8 cellular contexts compared by ENCODE assay signal in the genomic region with DNA sequence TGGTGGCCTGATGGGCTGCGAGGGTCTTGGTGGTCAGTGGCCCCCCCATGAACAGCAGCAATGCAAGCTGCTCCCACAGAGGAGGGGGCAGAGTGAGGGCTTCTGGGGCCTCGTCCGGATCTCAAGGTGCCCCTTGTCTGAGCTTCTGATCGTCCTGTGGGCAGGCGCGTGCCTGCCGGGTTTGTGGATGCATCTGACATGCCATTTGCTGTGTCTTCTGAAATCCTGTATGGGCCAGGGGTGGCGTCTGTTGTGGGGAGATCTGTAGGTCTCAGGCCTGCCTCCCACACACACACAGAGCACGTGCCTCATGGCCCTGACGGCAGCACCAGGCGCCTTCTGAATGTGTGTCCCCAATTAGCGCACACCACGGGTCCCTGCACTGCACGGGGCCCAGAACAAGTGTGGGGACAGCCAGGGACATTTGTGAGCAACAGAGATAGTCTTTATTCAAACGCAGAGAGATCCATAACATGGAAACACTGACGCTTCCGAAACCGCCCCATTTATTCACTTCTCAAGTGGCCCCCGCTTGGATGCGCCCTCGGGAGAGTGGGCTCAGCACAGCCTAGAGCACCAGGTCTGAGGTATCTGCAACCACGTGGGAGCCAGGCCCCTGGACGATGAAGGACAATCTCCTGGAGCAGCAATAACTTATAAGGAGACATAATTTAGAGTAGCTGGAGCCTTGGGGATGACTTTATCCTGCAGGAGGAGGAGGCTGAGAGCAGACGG. TPM values are rescaled to one million over a fixed set of nuclear protein-coding genes. Genes with fewer than 3 reads are reported as not detected.
DNase-seq lines count a peak whose midpoint lies in the region; ATAC-seq, FAIRE-seq and TF ChIP-seq lines count a peak whose summit lies in the region.

No MANE protein-coding gene starts in this region.

- H3K4me1 ChIP-seq in KMS-11 (ENCODE audit: low read depth, poor library complexity, severe bottlenecking) (peaks cover 3% of the 10 kb centered on the region), colonic mucosa (peaks cover 18% of the 10 kb centered on the region), osteoblast (ENCODE audit: insufficient read depth, low read length) (no peaks in the 10 kb centered on the region)

- H3K79me2 ChIP-seq in KMS-11 (ENCODE audit: insufficient read depth, low read depth) (no peaks in the 10 kb centered on the region), osteoblast (ENCODE audit: insufficient read depth, low read length) (no peaks in the 10 kb centered on the region)

- peak; percentile 6 for ATAC-seq in GM18511 (IDR thresholded peaks at IDR 0.05; ENCODE audit: unreplicated experiment)

- H3K4me3 ChIP-seq in KMS-11 (IDR thresholded peaks at IDR 0.05; ENCODE audit: insufficient read depth, low read depth, low read length) = peak overlapping the region; percentile 61
- peak overlapping the region; percentile 72 for H3K4me3 ChIP-seq in colonic mucosa
- H3K4me3 ChIP-seq in osteoblast (ENCODE audit: insufficient read depth, low read length) = peak overlapping the region; percentile 73

- H3K9ac ChIP-seq in KMS-11 = peak overlapping the region; percentile 88; the same call in 1 of the 2 replicates
- peak overlapping the region in 1 of 2 donors; percentile 81 for H3K9ac ChIP-seq in colonic mucosa (ENCODE audit: low read depth in 2 of 2, low read length in 2 of 2)

- H3K27ac ChIP-seq in KMS-11 = no peak overlapping the region
- no peak overlapping the region for H3K27ac ChIP-seq in colonic mucosa
- no peak overlapping the region for H3K27ac ChIP-seq in osteoblast (ENCODE audit: low read depth, low read length)

- intact Hi-C loops in colonic mucosa (cut with DNase I) = loop anchor here (5.0 to 10.0 kb wide), 3 partner anchors 81 to 178 kb away; a partner anchor contains a TSS

- H3K27me3 ChIP-seq in KMS-11 (ENCODE audit: insufficient read depth, low read depth) (no peaks in the 10 kb centered on the region), colonic mucosa (peaks cover 14% of the 10 kb centered on the region), osteoblast (ENCODE audit: insufficient read depth, low read length) (peaks cover 19% of the 10 kb centered on the region)

- no peak overlapping the region; the same call in 1 of the 2 replicates for H2AFZ ChIP-seq in KMS-11 (ENCODE audit: low read depth)
- H2AFZ ChIP-seq in osteoblast (ENCODE audit: low read length) = no peak overlapping the region

- TF ChIP-seq CTCF in KMS-11 (conservative IDR thresholded peaks at IDR 0.05; ENCODE audit: low read depth, low read length) (no peak), colonic mucosa (IDR thresholded peaks at IDR 0.05) (no peak), osteoblast (IDR thresholded peaks at IDR 0.05; ENCODE audit: extremely low read depth, low read depth, low read length) (no peak)

- H4K20me1 ChIP-seq in KMS-11 (ENCODE audit: insufficient read depth) (no peaks in the 10 kb centered on the region), osteoblast (ENCODE audit: insufficient read depth, low read length) (peaks cover 10% of the 10 kb centered on the region)

- no peaks in the 10 kb centered on the region for H3K36me3 ChIP-seq in KMS-11 (ENCODE audit: insufficient read depth)
- no peaks in the 10 kb centered on the region for H3K36me3 ChIP-seq in colonic mucosa
- H3K36me3 ChIP-seq in osteoblast (ENCODE audit: insufficient read depth, low read length) = no peaks in the 10 kb centered on the region

- H3K9me3 ChIP-seq in colonic mucosa = no peaks in the 10 kb centered on the region
- no peaks in the 10 kb centered on the region for H3K9me3 ChIP-seq in osteoblast (ENCODE audit: low read depth, low read length)

- H3K4me2 ChIP-seq in KMS-11 (peak overlapping the region; percentile 80), osteoblast (ENCODE audit: insufficient read depth, low read length) (peak overlapping the region; percentile 80)

- DNase-seq in colonic mucosa (no peak), osteoblast (ENCODE audit: insufficient read length, low spot score, missing footprints) (no peak), RCC 7860 (ENCODE audit: low spot score) (no peak), NCI-H1694 treated with DMSO at 0.1 percent for 48 hours (lab: John Stamatoyannopoulos, UW) (no peak), NCI-H187 treated with DMSO at 0.1 percent for 48 hours (lab: John Stamatoyannopoulos, UW) (no peak), AG08396 (ENCODE audit: low spot score) (no peak)

- FAIRE-seq in RCC 7860 (lab: Jason Lieb, UNC) = no peak

RNA-seq across cellular contexts. Expression of a gene that starts 5.7 kb away (rescaled TPM):
- total RNA-seq in colonic mucosa (10 to 100 TPM; 22.0 to 22.4 TPM), osteoblast (29.8 and 38.7 TPM in 2 replicates)

RNA-seq across cellular contexts. Expression of a gene that starts 53.3 kb away (rescaled TPM):
- total RNA-seq in colonic mucosa = 1 to 10 TPM; 2.3 to 2.5 TPM
- 7.1 and 7.6 TPM in 2 replicates for total RNA-seq in osteoblast
